In genomic region chr2:97045878-97046277, GRCh38 we compare ENCODE assay signal across 3 cellular contexts. TPM values are rescaled to one million over a fixed set of nuclear protein-coding genes. Genes with fewer than 3 reads are reported as not detected.
"Had no signal": no experiment of that assay in that cellular context is flagged by ENCODE, and none has a peak within 500 bp of the region (broad histone marks: within the 10 kb centered on the region; RNA-seq: fewer than 3 reads in every experiment).

No MANE protein-coding gene starts in this region.

RNA-seq across cellular contexts. Expression of gene FAM178B, which starts 59.5 kb away (rescaled TPM):
- total RNA-seq: activated T-helper 1 cell treated with anti-CD3 and anti-CD28 coated beads, Interleukin-12 subunit alpha, Interleukin-12 subunit beta, Interleukin-2, Interleukin-4 antibody, amounts not matched to agents 30 ng/mL and 10 ng/mL and 1 ng/mL, durations not matched to agents 14 hours and 24 hours and 36 hours; astrocyte; body of pancreas had no signal
